Comparison of ENCODE assay signal across 8 cellular contexts in the genomic region with DNA sequence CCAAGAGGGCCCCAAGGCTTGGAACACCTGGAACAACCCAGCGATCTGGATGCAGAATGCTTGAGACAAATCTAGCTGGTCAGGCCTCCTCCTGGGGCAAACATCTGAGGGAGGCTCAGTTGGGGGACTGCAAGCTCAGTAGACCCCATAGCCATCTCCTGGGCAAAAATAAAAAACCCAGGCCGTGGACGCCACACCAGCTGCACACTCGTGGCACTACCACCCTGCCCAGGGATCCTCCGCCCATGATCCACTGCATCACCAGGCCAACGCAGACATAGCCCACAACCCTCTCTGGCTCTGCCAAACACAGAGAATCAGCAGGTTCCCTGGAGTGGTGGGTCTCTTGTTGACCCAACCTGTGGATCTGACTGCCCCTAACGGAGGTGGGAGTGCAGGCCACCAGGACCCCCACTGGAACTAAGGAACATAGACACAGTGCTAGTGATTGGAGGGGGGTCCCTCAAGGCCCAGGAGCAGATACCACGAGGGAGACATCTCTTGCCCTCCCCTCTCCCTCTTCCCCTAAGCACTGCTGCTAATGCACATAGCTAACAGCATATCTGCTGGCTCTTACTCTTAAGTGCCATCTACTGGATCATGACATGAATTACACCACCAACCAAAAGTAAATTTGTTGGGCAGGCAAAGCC.
DNase-seq lines count a peak whose midpoint lies in the region; ATAC-seq and TF ChIP-seq lines count a peak whose summit lies in the region.

No MANE protein-coding gene starts in this region.

- H3K27ac Mint-ChIP-seq in CD4-positive, alpha-beta memory T cell: no peak overlapping the region
- H3K27ac Mint-ChIP-seq in WTC11: peak overlapping the region; percentile 61

- H3K27me3 Mint-ChIP-seq in CD4-positive, alpha-beta memory T cell: peaks cover 8 to 17% of the 10 kb centered on the region in 2 donors
- no peaks in the 10 kb centered on the region; the same call in 1 of the 2 replicates for H3K27me3 Mint-ChIP-seq in WTC11 (ENCODE audit: low read depth)

- no peaks in the 10 kb centered on the region for H3K36me3 Mint-ChIP-seq in CD4-positive, alpha-beta memory T cell
- H3K36me3 Mint-ChIP-seq in WTC11: peaks cover 9% of the 10 kb centered on the region; the same call in 1 of the 2 replicates

- ATAC-seq in GM19467 (IDR thresholded peaks at IDR 0.05; ENCODE audit: unreplicated experiment) (peak; percentile 61), WTC11 (peak; percentile 95), Right ventricle myocardium superior (ENCODE audit: poor library complexity) (peak; percentile 22), GM19324 (IDR thresholded peaks at IDR 0.05; ENCODE audit: low FRiP score, unreplicated experiment) (no peak)

- peak; percentile 16 to 33 (median 27) for DNase-seq in CD4-positive, alpha-beta memory T cell
- DNase-seq in NCI-H1694 treated with DMSO at 0.1 percent for 48 hours (lab: John Stamatoyannopoulos, UW): peak; percentile 58
- DNase-seq in WTC11 (ENCODE audit: low spot score): no peak
- no peak for DNase-seq in Right ventricle myocardium superior
- DNase-seq in pulmonary artery endothelial cell (ENCODE audit: low read depth, low spot score): peak; percentile 4
- no peak for DNase-seq in NCI-H128 (lab: John Stamatoyannopoulos, UW; ENCODE audit: unreplicated experiment)

- intact Hi-C loops in CD4-positive, alpha-beta memory T cell (cut with micrococcal nuclease): no loop called here
- intact Hi-C loops in Right ventricle myocardium superior (cut with DNase I): loop anchor here (10.0 kb wide), 1 partner anchor 105 kb away; no protein-coding TSS in a partner anchor

- no peak overlapping the region for H3K4me3 ChIP-seq in CD4-positive, alpha-beta memory T cell (ENCODE audit: low read length in 2 of 2)

- POLR2A ChIA-PET in CD4-positive, alpha-beta memory T cell (lab: Charles Lee; ENCODE audit: partially characterized antibody): no interaction called here
- POLR2A ChIA-PET in WTC11 (lab: Charles Lee): interaction anchor here (0.6 kb wide), 1 partner anchor 14 kb away, joined by 3 read pairs; no protein-coding TSS in a partner anchor

- H3K9me3 Mint-ChIP-seq in CD4-positive, alpha-beta memory T cell: peaks cover 0 to 5% (median 0%) of the 10 kb centered on the region in 8 donors
- H3K9me3 Mint-ChIP-seq in WTC11: peaks cover 13% of the 10 kb centered on the region

- H3K9me3 ChIP-seq in CD4-positive, alpha-beta memory T cell (ENCODE audit: control insufficient read depth in 1 of 2, low read length in 2 of 2): no peaks in the 10 kb centered on the region

- H3K36me3 ChIP-seq in CD4-positive, alpha-beta memory T cell (ENCODE audit: insufficient read depth, low read length): no peaks in the 10 kb centered on the region

- CTCF ChIA-PET in CD4-positive, alpha-beta memory T cell (lab: Charles Lee; ENCODE audit: partially characterized antibody): interaction anchor here (0.9 to 2.9 kb wide), 6 partner anchors 10 to 115 kb away, joined by 3 to 37 read pairs (median 6); no protein-coding TSS in a partner anchor
- CTCF ChIA-PET in WTC11 (lab: Charles Lee): interaction anchor here (0.6 to 3.6 kb wide), 30 partner anchors 9 to 503 kb away, joined by 3 to 68 read pairs (median 4); no protein-coding TSS in a partner anchor

- no peak overlapping the region for H3K4me3 Mint-ChIP-seq in CD4-positive, alpha-beta memory T cell
- no peak overlapping the region for H3K4me3 Mint-ChIP-seq in WTC11

- no peaks in the 10 kb centered on the region for H3K4me1 ChIP-seq in CD4-positive, alpha-beta memory T cell (ENCODE audit: insufficient read depth, low read length)

- H3K4me1 Mint-ChIP-seq in CD4-positive, alpha-beta memory T cell: no peaks in the 10 kb centered on the region
- peaks cover 7% of the 10 kb centered on the region for H3K4me1 Mint-ChIP-seq in WTC11

- TF ChIP-seq CTCF in WTC11 (IDR thresholded peaks at IDR 0.05): peak; percentile 60

- H3K27me3 ChIP-seq in CD4-positive, alpha-beta memory T cell (ENCODE audit: insufficient read depth, low read length): peaks cover 5% of the 10 kb centered on the region

- no peak overlapping the region for H3K27ac ChIP-seq in CD4-positive, alpha-beta memory T cell (ENCODE audit: low read depth, low read length)

TF ChIP-seq in WTC11, 78 proteins besides CTCF, POLR2A, EP300 and RAD21 (continues in another document):
- TF ChIP-seq CREM (CRISPR knock-in tag; IDR thresholded peaks at IDR 0.05) (no peak), SP1 (CRISPR knock-in tag; conservative IDR thresholded peaks at IDR 0.05) (no peak), NFYB (CRISPR knock-in tag; conservative IDR thresholded peaks at IDR 0.05; ENCODE audit: low read depth) (no peak), FOXP4 (CRISPR knock-in tag; IDR thresholded peaks at IDR 0.05) (no peak), SMAD3 (CRISPR knock-in tag; IDR thresholded peaks at IDR 0.05; ENCODE audit: borderline replicate concordance) (no peak), ZBTB43 (CRISPR knock-in tag; IDR thresholded peaks at IDR 0.05) (no peak), GRHL2 (CRISPR knock-in tag; IDR thresholded peaks at IDR 0.05; ENCODE audit: insufficient replicate concordance, severe bottlenecking) (no peak), NR3C1 (CRISPR knock-in tag; conservative IDR thresholded peaks at IDR 0.05; ENCODE audit: low read depth) (no peak), SOX15 (CRISPR knock-in tag; IDR thresholded peaks at IDR 0.05) (no peak), PREB (CRISPR knock-in tag; IDR thresholded peaks at IDR 0.05; ENCODE audit: borderline replicate concordance) (no peak), ELF4 (CRISPR knock-in tag; IDR thresholded peaks at IDR 0.05; ENCODE audit: low read depth) (no peak), NR1H2 (CRISPR knock-in tag; IDR thresholded peaks at IDR 0.05) (no peak), ATF1 (CRISPR knock-in tag; IDR thresholded peaks at IDR 0.05) (no peak)
- TF ChIP-seq, protein P1, sequence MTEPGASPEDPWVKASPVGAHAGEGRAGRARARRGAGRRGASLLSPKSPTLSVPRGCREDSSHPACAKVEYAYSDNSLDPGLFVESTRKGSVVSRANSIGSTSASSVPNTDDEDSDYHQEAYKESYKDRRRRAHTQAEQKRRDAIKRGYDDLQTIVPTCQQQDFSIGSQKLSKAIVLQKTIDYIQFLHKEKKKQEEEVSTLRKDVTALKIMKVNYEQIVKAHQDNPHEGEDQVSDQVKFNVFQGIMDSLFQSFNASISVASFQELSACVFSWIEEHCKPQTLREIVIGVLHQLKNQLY (CRISPR knock-in tag; IDR thresholded peaks at IDR 0.05): no peak
- TF ChIP-seq, protein P2, sequence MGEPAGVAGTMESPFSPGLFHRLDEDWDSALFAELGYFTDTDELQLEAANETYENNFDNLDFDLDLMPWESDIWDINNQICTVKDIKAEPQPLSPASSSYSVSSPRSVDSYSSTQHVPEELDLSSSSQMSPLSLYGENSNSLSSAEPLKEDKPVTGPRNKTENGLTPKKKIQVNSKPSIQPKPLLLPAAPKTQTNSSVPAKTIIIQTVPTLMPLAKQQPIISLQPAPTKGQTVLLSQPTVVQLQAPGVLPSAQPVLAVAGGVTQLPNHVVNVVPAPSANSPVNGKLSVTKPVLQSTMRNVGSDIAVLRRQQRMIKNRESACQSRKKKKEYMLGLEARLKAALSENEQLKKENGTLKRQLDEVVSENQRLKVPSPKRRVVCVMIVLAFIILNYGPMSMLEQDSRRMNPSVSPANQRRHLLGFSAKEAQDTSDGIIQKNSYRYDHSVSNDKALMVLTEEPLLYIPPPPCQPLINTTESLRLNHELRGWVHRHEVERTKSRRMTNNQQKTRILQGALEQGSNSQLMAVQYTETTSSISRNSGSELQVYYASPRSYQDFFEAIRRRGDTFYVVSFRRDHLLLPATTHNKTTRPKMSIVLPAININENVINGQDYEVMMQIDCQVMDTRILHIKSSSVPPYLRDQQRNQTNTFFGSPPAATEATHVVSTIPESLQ (CRISPR knock-in tag; IDR thresholded peaks at IDR 0.05): no peak

Comparison
In these comparisons a context has a peak if more than half of its experiments do, and no peak if none do; other contexts are left out.
1. DNase-seq: peak in CD4-positive, alpha-beta memory T cell (5 of 5), NCI-H1694 treated with DMSO at 0.1 percent for 48 hours (single experiment) and pulmonary artery endothelial cell (single experiment); none in WTC11 (single experiment), Right ventricle myocardium superior (single experiment) and NCI-H128 (single experiment).